ENCODE assay signal across 8 cellular contexts in the genomic region with DNA sequence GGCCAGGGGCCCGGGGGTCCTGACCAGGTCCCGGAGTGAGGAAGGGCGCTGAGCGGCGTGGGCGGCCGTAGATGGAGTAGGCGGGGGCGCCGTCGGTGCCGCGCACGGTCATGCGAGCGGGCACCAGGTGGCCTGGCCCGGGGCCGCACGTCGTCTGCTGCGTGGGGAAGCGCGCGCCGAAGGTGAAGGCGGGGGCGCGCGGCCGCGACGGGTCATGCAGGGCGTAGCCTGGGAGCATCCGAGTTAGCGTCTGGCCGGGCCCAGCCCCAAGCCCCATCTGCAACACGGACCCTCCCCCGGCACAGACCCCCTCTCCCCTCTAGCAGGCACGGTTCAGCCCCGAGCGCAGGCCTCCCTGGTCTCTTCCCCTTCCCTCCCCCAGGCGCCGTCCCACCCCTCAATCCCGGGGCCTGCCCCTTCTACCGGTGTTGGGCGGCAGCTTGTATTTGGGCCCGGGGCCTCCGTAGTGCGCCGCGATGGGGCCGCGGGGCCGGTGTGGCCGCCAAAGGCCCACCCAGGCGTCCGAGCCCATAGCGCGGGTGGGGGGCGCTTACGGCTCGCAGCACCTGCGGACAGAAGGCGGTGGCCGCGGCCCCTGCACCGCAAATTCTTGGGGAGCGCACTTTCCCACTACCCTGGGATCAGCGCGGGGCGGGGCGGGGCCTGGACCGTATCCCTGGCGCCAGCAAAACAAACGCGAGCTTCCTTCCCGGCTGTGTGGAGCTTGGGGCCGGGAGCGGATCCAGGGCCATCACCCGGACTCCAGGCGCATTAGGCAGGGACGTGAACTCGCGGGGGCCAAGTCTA. TPM values are rescaled to one million over a fixed set of nuclear protein-coding genes. Genes with fewer than 3 reads are reported as not detected.
DNase-seq lines count a peak whose midpoint lies in the region; ATAC-seq and TF ChIP-seq lines count a peak whose summit lies in the region.

No MANE protein-coding gene starts in this region.

- DNase-seq in AG20443 (ENCODE audit: low spot score) (peak; percentile 85), GM23338 (ENCODE audit: low spot score) (peak; percentile 76), Panc1 (ENCODE audit: low read depth, low spot score) (no peak), heart left ventricle (peak; percentile 87 to 90 (median 89)), posterior vena cava (ENCODE audit: low spot score) (peak; percentile 95), hypothalamus (lab: John Stamatoyannopoulos, UW) (no peak), HPDE6-E6E7 (ENCODE audit: extremely low spot score) (no peak)
- DNase-seq in activated naive CD8-positive, alpha-beta T cell treated with anti-CD3 and anti-CD28 coated beads, Interleukin-2, amount 10 ng/mL, durations not matched to agents 7 days and 5 days = peak; percentile 86

- no peaks in the 10 kb centered on the region for H3K79me2 ChIP-seq in GM23338 (replicated peaks; ENCODE audit: insufficient read depth)

- H3K4me1 Mint-ChIP-seq in GM23338 = peaks cover 9% of the 10 kb centered on the region; the same call in 2 of the 3 replicates
- H3K4me1 Mint-ChIP-seq in activated naive CD8-positive, alpha-beta T cell treated with anti-CD3 and anti-CD28 coated beads, Interleukin-2, amount 10 ng/mL, durations not matched to agents 7 days and 5 days = peaks cover 43% of the 10 kb centered on the region

- H3K9me3 ChIP-seq in Panc1 (ENCODE audit: control insufficient read depth, insufficient read depth, low read depth, low read length) (no peaks in the 10 kb centered on the region), heart left ventricle (no peaks in the 10 kb centered on the region)

- H3K4me3 ChIP-seq in GM23338 (peak overlapping the region; percentile 66), Panc1 (ENCODE audit: low read depth in 2 of 2, low read length in 2 of 2) (peak overlapping the region; percentile 56 to 79), heart left ventricle (peak overlapping the region; percentile 45 to 89 (median 72))

- in situ Hi-C loops in Panc1 (cut with HindIII; ENCODE audit: low pct_unique_long_range_greater_than_20kb, low sequenced_read_pairs) = no loop called here

- H3K4me1 ChIP-seq in GM23338 (ENCODE audit: insufficient read depth) (0 out of 2 replicates have a peak, but pooled peaks cover 4% of the 10 kb centered on the region), Panc1 (ENCODE audit: control insufficient read depth, insufficient read depth, low read length) (peaks cover 7% of the 10 kb centered on the region), heart left ventricle (peaks cover 0 to 72% (median 24%) of the 10 kb centered on the region in 12 donors)

- peak; percentile 53 for ATAC-seq in GM23338
- ATAC-seq in Panc1 = peak; percentile 54
- ATAC-seq in activated naive CD8-positive, alpha-beta T cell treated with anti-CD3 and anti-CD28 coated beads, Interleukin-2, amount 10 ng/mL, durations not matched to agents 7 days and 5 days (ENCODE audit: low read depth) = peak; percentile 36
- ATAC-seq in heart left ventricle = peak; percentile 57 to 75 (median 66)

- peaks cover 80% of the 10 kb centered on the region for H3K27me3 ChIP-seq in GM23338 (ENCODE audit: insufficient read depth)
- no peaks in the 10 kb centered on the region for H3K27me3 ChIP-seq in Panc1 (ENCODE audit: control insufficient read depth, insufficient read depth, low read length)
- peaks cover 0 to 61% (median 6%) of the 10 kb centered on the region in 9 donors for H3K27me3 ChIP-seq in heart left ventricle

- H3F3A ChIP-seq in GM23338 (replicated peaks; ENCODE audit: low read depth) = no peaks in the 10 kb centered on the region; the same call in 1 of the 2 replicates

- CTCF ChIA-PET in Panc1 (lab: Charles Lee) = no interaction called here

- H3K9me2 ChIP-seq in GM23338 (ENCODE audit: insufficient read depth) = no peaks in the 10 kb centered on the region

- TF ChIP-seq CTCF in GM23338 (conservative IDR thresholded peaks at IDR 0.05; ENCODE audit: low read depth in 2 of 2) = no peak
- no peak for TF ChIP-seq CTCF in Panc1 (IDR thresholded peaks at IDR 0.05)
- no peak for TF ChIP-seq CTCF in heart left ventricle (IDR thresholded peaks at IDR 0.05)

- WGBS in heart left ventricle, 4 donors = 0 to 2% (median 1%) methylated on average over 26 to 84 of the region's 84 CpGs

- POLR2A ChIA-PET in Panc1 (lab: Charles Lee) = interaction anchor here (0.5 to 0.7 kb wide), 2 partner anchors 80 to 163 kb away, joined by 4 to 15 read pairs; no protein-coding TSS in a partner anchor
- POLR2A ChIA-PET in activated naive CD8-positive, alpha-beta T cell treated with anti-CD3 and anti-CD28 coated beads, Interleukin-2, amount 10 ng/mL, durations not matched to agents 7 days and 5 days (lab: Charles Lee) = interaction anchor here (0.5 to 13.0 kb wide), 14 partner anchors 11 to 226 kb away, joined by 3 to 247 read pairs (median 6); partner anchors contain the start of genes CHKB, KLHDC7B, LMF2 and NCAPH2

- H3K27ac ChIP-seq in GM23338 (ENCODE audit: low read depth) (no peak overlapping the region), Panc1 (ENCODE audit: low read length) (peak overlapping the region; percentile 91), heart left ventricle (peak overlapping the region; percentile 78 to 98 (median 94))

- peak overlapping the region; percentile 87 for H3K4me2 ChIP-seq in GM23338

- no TSS peak for BruUV-seq in Panc1 (replicated peaks; lab: Mats Ljungman, UMichigan)

- H3K4me3 Mint-ChIP-seq in GM23338 = peak overlapping the region; percentile 65
- H3K4me3 Mint-ChIP-seq in activated naive CD8-positive, alpha-beta T cell treated with anti-CD3 and anti-CD28 coated beads, Interleukin-2, amount 10 ng/mL, durations not matched to agents 7 days and 5 days = peak overlapping the region; percentile 95

- H4K20me1 ChIP-seq in GM23338 (replicated peaks; ENCODE audit: insufficient read depth) = no peaks in the 10 kb centered on the region; the same call in none of the 2 replicates

- H3K27me3 Mint-ChIP-seq in GM23338 (ENCODE audit: insufficient read depth, low read depth, poor library complexity) = peaks cover 75% of the 10 kb centered on the region
- no peaks in the 10 kb centered on the region for H3K27me3 Mint-ChIP-seq in activated naive CD8-positive, alpha-beta T cell treated with anti-CD3 and anti-CD28 coated beads, Interleukin-2, amount 10 ng/mL, durations not matched to agents 7 days and 5 days

- H2AFZ ChIP-seq in GM23338 = peak overlapping the region; percentile 83

- no peaks in the 10 kb centered on the region for H3K36me3 Mint-ChIP-seq in GM23338 (ENCODE audit: low read depth)
- peaks cover 20% of the 10 kb centered on the region for H3K36me3 Mint-ChIP-seq in activated naive CD8-positive, alpha-beta T cell treated with anti-CD3 and anti-CD28 coated beads, Interleukin-2, amount 10 ng/mL, durations not matched to agents 7 days and 5 days

- no peak overlapping the region for H3K27ac Mint-ChIP-seq in GM23338
- H3K27ac Mint-ChIP-seq in activated naive CD8-positive, alpha-beta T cell treated with anti-CD3 and anti-CD28 coated beads, Interleukin-2, amount 10 ng/mL, durations not matched to agents 7 days and 5 days = peak overlapping the region; percentile 100

- intact Hi-C loops in Panc1 (cut with micrococcal nuclease; ENCODE audit: unreplicated experiment) (no loop called here), heart left ventricle (cut with DNase I) (no loop called here), posterior vena cava (cut with DNase I) (no loop called here)

- no peaks in the 10 kb centered on the region; the same call in 2 of the 3 replicates for H3K9me3 Mint-ChIP-seq in GM23338
- no peaks in the 10 kb centered on the region for H3K9me3 Mint-ChIP-seq in activated naive CD8-positive, alpha-beta T cell treated with anti-CD3 and anti-CD28 coated beads, Interleukin-2, amount 10 ng/mL, durations not matched to agents 7 days and 5 days

- peak in 1 of 2 donors; percentile 35 for TF ChIP-seq POLR2A in heart left ventricle (IDR thresholded peaks at IDR 0.05)

- H3K36me3 ChIP-seq in GM23338 (ENCODE audit: insufficient read depth) (no peaks in the 10 kb centered on the region), Panc1 (ENCODE audit: control insufficient read depth, insufficient read depth, low read length) (no peaks in the 10 kb centered on the region; the same call in 1 of the 2 replicates), heart left ventricle (peaks cover 0 to 17% (median 0%) of the 10 kb centered on the region in 9 donors)

RNA-seq across cellular contexts. Expression of gene TYMP, which starts 1.9 kb away (rescaled TPM):
- 0.28 and 1.2 TPM in 2 replicates for total RNA-seq in GM23338 (2014; rRNA removed; shearing (Covaris generic))
- polyA plus RNA-seq in GM23338 (2016; fragmentation: Nextera tagmentation; extraction: Ambion mirVana) (1.8 and 1.9 TPM in 2 replicates), heart left ventricle (10 to 100 TPM; 11.8 to 45.1 TPM)
- total RNA-seq in Panc1 (2021; ENCODE audit: unreplicated experiment) (56.0 TPM), heart left ventricle (100 to 1,000 TPM in 1 of 9 donors, 10 to 100 TPM in 6, 1 to 10 TPM in 2; 8.3 to 198 (median 21.7) TPM), posterior vena cava (10 to 100 TPM; 52.8 to 63.8 TPM)
- 99.6 TPM for polyA plus RNA-seq in Panc1 (2012; ENCODE audit: insufficient read length)
- total RNA-seq in activated naive CD8-positive, alpha-beta T cell treated with anti-CD3 and anti-CD28 coated beads, Interleukin-2, amount 10 ng/mL, durations not matched to agents 7 days and 5 days = 10 to 100 TPM; 86.3 to 94.5 TPM

RNA-seq across cellular contexts. Expression of gene SCO2, which starts 6.4 kb away (rescaled TPM):
- total RNA-seq in GM23338 (2014; rRNA removed; shearing (Covaris generic)) = 1.6 and 4.9 TPM in 2 replicates
- polyA plus RNA-seq in GM23338 (2016; fragmentation: Nextera tagmentation; extraction: Ambion mirVana) = 1.1 and 2.6 TPM in 2 replicates
- total RNA-seq in Panc1 (2021; ENCODE audit: unreplicated experiment) = 14.2 TPM
- polyA plus RNA-seq in Panc1 (2012; ENCODE audit: insufficient read length) = 14.0 TPM
- total RNA-seq in activated naive CD8-positive, alpha-beta T cell treated with anti-CD3 and anti-CD28 coated beads, Interleukin-2, amount 10 ng/mL, durations not matched to agents 7 days and 5 days = 10 to 100 TPM in 1 of 2 experiments, 1 to 10 TPM in 1; 8.1 to 12.8 TPM
- 1 to 10 TPM in 2 of 9 donors, under 1 TPM in 2, not detected in 5; 0.67 to 2.6 (median 0.94) TPM for total RNA-seq in heart left ventricle
- polyA plus RNA-seq in heart left ventricle = 1 to 10 TPM in 1 of 2 donors, not detected in 1; 2.0 TPM
- 1 to 10 TPM in 1 of 2 donors, not detected in 1; 2.6 TPM for total RNA-seq in posterior vena cava

RNA-seq across cellular contexts. Expression of gene KLHDC7B, which starts 13.9 kb away (rescaled TPM):
- 0.58 TPM in 1 of 2 replicates, not detected in the other for total RNA-seq in GM23338 (2014; rRNA removed; shearing (Covaris generic))
- not detected in 2 replicates for polyA plus RNA-seq in GM23338 (2016; fragmentation: Nextera tagmentation; extraction: Ambion mirVana)
- total RNA-seq in Panc1 (2021; ENCODE audit: unreplicated experiment) = 1.8 TPM
- polyA plus RNA-seq in Panc1 (2012; ENCODE audit: insufficient read length) = 0.65 TPM
- 10 to 100 TPM; 18.8 to 21.9 TPM for total RNA-seq in activated naive CD8-positive, alpha-beta T cell treated with anti-CD3 and anti-CD28 coated beads, Interleukin-2, amount 10 ng/mL, durations not matched to agents 7 days and 5 days
- 1 to 10 TPM in 1 of 9 donors, under 1 TPM in 3, not detected in 5; 0.08 to 1.3 (median 0.14) TPM for total RNA-seq in heart left ventricle
- under 1 TPM in 1 of 2 donors, not detected in 1; 0.08 TPM for polyA plus RNA-seq in heart left ventricle
- under 1 TPM; 0.14 to 0.28 TPM for total RNA-seq in posterior vena cava

RNA-seq across cellular contexts. Expression of gene NCAPH2, which starts 23.7 kb away (rescaled TPM):
- 76.1 and 77.5 TPM in 2 replicates for total RNA-seq in GM23338 (2014; rRNA removed; shearing (Covaris generic))
- polyA plus RNA-seq in GM23338 (2016; fragmentation: Nextera tagmentation; extraction: Ambion mirVana) = 52.2 and 60.7 TPM in 2 replicates
- total RNA-seq in Panc1 (2021; ENCODE audit: unreplicated experiment) = 55.6 TPM
- polyA plus RNA-seq in Panc1 (2012; ENCODE audit: insufficient read length) = 44.9 TPM
- total RNA-seq in activated naive CD8-positive, alpha-beta T cell treated with anti-CD3 and anti-CD28 coated beads, Interleukin-2, amount 10 ng/mL, durations not matched to agents 7 days and 5 days = 100 to 1,000 TPM; 126 TPM
- 10 to 100 TPM; 24.7 to 34.5 (median 27.9) TPM for total RNA-seq in heart left ventricle
- polyA plus RNA-seq in heart left ventricle = 10 to 100 TPM; 33.9 to 43.3 TPM
- total RNA-seq in posterior vena cava = 10 to 100 TPM; 32.1 to 32.7 TPM

RNA-seq across cellular contexts. Expression of gene LMF2, which starts 24.2 kb away (rescaled TPM):
- 30.7 and 36.3 TPM in 2 replicates for total RNA-seq in GM23338 (2014; rRNA removed; shearing (Covaris generic))
- polyA plus RNA-seq in GM23338 (2016; fragmentation: Nextera tagmentation; extraction: Ambion mirVana) (14.6 and 15.6 TPM in 2 replicates), heart left ventricle (10 to 100 TPM; 22.6 to 34.8 TPM)
- total RNA-seq in Panc1 (2021; ENCODE audit: unreplicated experiment) (54.2 TPM), heart left ventricle (10 to 100 TPM; 20.9 to 46.5 (median 32.1) TPM), posterior vena cava (10 to 100 TPM; 39.0 to 53.3 TPM)
- 46.0 TPM for polyA plus RNA-seq in Panc1 (2012; ENCODE audit: insufficient read length)
- total RNA-seq in activated naive CD8-positive, alpha-beta T cell treated with anti-CD3 and anti-CD28 coated beads, Interleukin-2, amount 10 ng/mL, durations not matched to agents 7 days and 5 days = 100 to 1,000 TPM; 128 to 141 TPM

Comparison
In these comparisons a context has a peak if more than half of its experiments do, and no peak if none do; other contexts are left out.
1. DNase-seq: peak in AG20443 (single experiment), GM23338 (single experiment), activated naive CD8-positive, alpha-beta T cell treated with anti-CD3 and anti-CD28 coated beads, Interleukin-2, amount 10 ng/mL, durations not matched to agents 7 days and 5 days (single experiment), heart left ventricle (5 of 5) and posterior vena cava (single experiment); none in Panc1 (single experiment), hypothalamus (0 of 51) and HPDE6-E6E7 (single experiment).
2. Peak in every context shown above with its lines, with median percentiles within 50 percentile points of each other: ATAC-seq and H3K4me3 ChIP-seq.